ENCODE assay signal across 11 cellular contexts in the genomic region with DNA sequence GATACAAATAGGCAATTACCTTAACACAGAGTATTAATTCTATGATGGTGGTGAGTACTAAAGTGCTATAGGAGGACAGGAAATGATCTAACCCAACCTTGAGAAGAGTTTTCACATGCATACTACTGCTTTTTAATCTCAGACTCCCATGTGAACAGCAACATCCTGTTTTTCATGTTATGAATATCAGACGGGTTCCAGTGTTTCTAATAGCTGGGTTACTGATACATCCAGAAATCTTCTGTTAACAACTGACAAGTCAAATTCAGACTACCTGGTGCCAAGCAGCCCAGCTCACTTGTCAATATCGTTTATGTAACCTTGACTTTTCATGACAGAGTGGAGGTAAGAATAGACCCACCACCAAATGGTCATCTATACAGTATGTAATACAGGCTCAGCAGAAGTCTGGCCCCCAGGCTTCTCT.
DNase-seq lines count a peak whose midpoint lies in the region; ATAC-seq and TF ChIP-seq lines count a peak whose summit lies in the region.
"Had no signal": no experiment of that assay in that cellular context is flagged by ENCODE, and none has a peak within 500 bp of the region (broad histone marks: within the 10 kb centered on the region; RNA-seq: fewer than 3 reads in every experiment).

No MANE protein-coding gene starts in this region.

- peak overlapping the region in 1 of 2 experiments; percentile 17 for H3K4ac ChIP-seq in mesenchymal stem cell (ENCODE audit: low read depth in 1 of 2, low read length in 2 of 2)

- peak; percentile 81 for ATAC-seq in GM18909 (IDR thresholded peaks at IDR 0.05; ENCODE audit: poor library complexity, unreplicated experiment)
- ATAC-seq in GM21825 (IDR thresholded peaks at IDR 0.05; ENCODE audit: unreplicated experiment), result peak; percentile 74
- peak; percentile 65 for ATAC-seq in HG03342 (IDR thresholded peaks at IDR 0.05; ENCODE audit: unreplicated experiment)
- ATAC-seq in activated T-cell treated with anti-CD3 and anti-CD28 coated beads, Interleukin-2, amount 50 U/mL, for 4 hours, result no peak
- ATAC-seq: T-cell had no signal

- no peak overlapping the region for H3K9ac ChIP-seq in mesenchymal stem cell (ENCODE audit: low read length)

- no peak overlapping the region for H2BK12ac ChIP-seq in mesenchymal stem cell (ENCODE audit: low read length in 2 of 2)

- H3K36me3 Mint-ChIP-seq in immature natural killer cell (no peaks in the 10 kb centered on the region), progenitor cell of endocrine pancreas (ENCODE audit: insufficient read depth) (no peaks in the 10 kb centered on the region)
- no peaks in the 10 kb centered on the region for H3K36me3 Mint-ChIP-seq in activated T-cell treated with anti-CD3 and anti-CD28 coated beads, Interleukin-2, amount 50 U/mL, for 4 hours (ENCODE audit: insufficient read depth)
- H3K36me3 Mint-ChIP-seq: T-cell had no signal

- peak overlapping the region; percentile 1 for H2AK5ac ChIP-seq in mesenchymal stem cell (ENCODE audit: low read length, severe bottlenecking)

- no peaks in the 10 kb centered on the region for H3K79me1 ChIP-seq in mesenchymal stem cell (replicated peaks; ENCODE audit: low read length, poor library complexity, severe bottlenecking)

- H3K9me3 ChIP-seq in mesenchymal stem cell (ENCODE audit: control insufficient read depth, low read length) (no peaks in the 10 kb centered on the region), vagina (no peaks in the 10 kb centered on the region)

- no peak overlapping the region for H2BK15ac ChIP-seq in mesenchymal stem cell (ENCODE audit: low read depth, poor library complexity, severe bottlenecking)

- no peak overlapping the region for H3K23ac ChIP-seq in mesenchymal stem cell (ENCODE audit: low read length in 2 of 2)

- 88% methylated on average over 2 of the region's 2 CpGs for WGBS in mesenchymal stem cell

- no peaks in the 10 kb centered on the region for H3K27me3 ChIP-seq in mesenchymal stem cell (ENCODE audit: control insufficient read depth in 1 of 2, insufficient read depth in 1 of 2, low read length in 2 of 2)
- H3K27me3 ChIP-seq in vagina, result no peaks in the 10 kb centered on the region

- H4K91ac ChIP-seq in mesenchymal stem cell (ENCODE audit: low read length), result no peak overlapping the region

- peaks cover 0 to 14% (median 6%) of the 10 kb centered on the region in 6 donors for H3K9me3 Mint-ChIP-seq in immature natural killer cell
- H3K9me3 Mint-ChIP-seq in activated T-cell treated with anti-CD3 and anti-CD28 coated beads, Interleukin-2, amount 50 U/mL, for 4 hours, result no peaks in the 10 kb centered on the region
- H3K9me3 Mint-ChIP-seq in progenitor cell of endocrine pancreas (ENCODE audit: low read depth), result peaks cover 4% of the 10 kb centered on the region

- H4K8ac ChIP-seq in mesenchymal stem cell (ENCODE audit: low read length), result no peak overlapping the region

- H3K27ac Mint-ChIP-seq in immature natural killer cell (no peak overlapping the region), progenitor cell of endocrine pancreas (no peak overlapping the region)
- H3K27ac Mint-ChIP-seq: T-cell had no signal

- H3K36me3 ChIP-seq in mesenchymal stem cell (ENCODE audit: control insufficient read depth in 1 of 2, insufficient read depth in 2 of 2, low read depth in 1 of 2, low read length in 2 of 2) (no peaks in the 10 kb centered on the region), vagina (no peaks in the 10 kb centered on the region)

- DNase-seq in mesenchymal stem cell (no peak), immature natural killer cell (no peak), vagina (ENCODE audit: extremely low spot score in 2 of 2) (no peak), progenitor cell of endocrine pancreas (ENCODE audit: low spot score, unreplicated experiment) (no peak)
- DNase-seq in activated T-cell treated with anti-CD3 and anti-CD28 coated beads, Interleukin-2, amount 50 U/mL, for 4 hours, result no peak
- DNase-seq: mammary epithelial cell, NCI-H774, T-cell had no signal

- intact Hi-C loops in vagina (cut with DNase I), result no loop called here

- no peak overlapping the region for H3K4me2 ChIP-seq in mesenchymal stem cell (ENCODE audit: low read length, poor library complexity, severe bottlenecking)

- no peak overlapping the region for H3K14ac ChIP-seq in mesenchymal stem cell (ENCODE audit: low read length in 2 of 2)

- H3K18ac ChIP-seq in mesenchymal stem cell (ENCODE audit: low read depth in 1 of 2, low read length in 2 of 2), result no peak overlapping the region

- H3K4me1 Mint-ChIP-seq in immature natural killer cell (no peaks in the 10 kb centered on the region), progenitor cell of endocrine pancreas (ENCODE audit: low read depth) (no peaks in the 10 kb centered on the region)
- H3K4me1 Mint-ChIP-seq in activated T-cell treated with anti-CD3 and anti-CD28 coated beads, Interleukin-2, amount 50 U/mL, for 4 hours (ENCODE audit: low read depth), result no peaks in the 10 kb centered on the region
- H3K4me1 Mint-ChIP-seq: T-cell had no signal

- no peak overlapping the region for H2AFZ ChIP-seq in mesenchymal stem cell (ENCODE audit: low read depth, low read length)

- H3K4me1 ChIP-seq in mesenchymal stem cell (ENCODE audit: control insufficient read depth, insufficient read depth, low read depth, low read length) (peaks cover 4% of the 10 kb centered on the region), vagina (no peaks in the 10 kb centered on the region)

- no peak for TF ChIP-seq CTCF in vagina (IDR thresholded peaks at IDR 0.05)
- TF ChIP-seq CTCF in progenitor cell of endocrine pancreas (IDR thresholded peaks at IDR 0.05; ENCODE audit: unreplicated experiment), result no peak

- H2BK120ac ChIP-seq in mesenchymal stem cell (ENCODE audit: low read depth, low read length), result no peak overlapping the region

- H3K27ac ChIP-seq in mesenchymal stem cell (ENCODE audit: low read length, poor library complexity, severe bottlenecking), result no peak overlapping the region
- no peak overlapping the region for H3K27ac ChIP-seq in vagina

- H3K4me3 ChIP-seq in mesenchymal stem cell (ENCODE audit: insufficient read depth in 1 of 2, low read depth in 1 of 2, low read length in 2 of 2) (no peak overlapping the region), vagina (no peak overlapping the region)

- H3K27me3 Mint-ChIP-seq in immature natural killer cell (ENCODE audit: low read depth in 3 of 3) (no peaks in the 10 kb centered on the region), progenitor cell of endocrine pancreas (no peaks in the 10 kb centered on the region)
- H3K27me3 Mint-ChIP-seq in activated T-cell treated with anti-CD3 and anti-CD28 coated beads, Interleukin-2, amount 50 U/mL, for 4 hours (ENCODE audit: low read depth), result no peaks in the 10 kb centered on the region
- H3K27me3 Mint-ChIP-seq: T-cell had no signal

- no peak overlapping the region for H3K4me3 Mint-ChIP-seq in immature natural killer cell
- no peak overlapping the region for H3K4me3 Mint-ChIP-seq in activated T-cell treated with anti-CD3 and anti-CD28 coated beads, Interleukin-2, amount 50 U/mL, for 4 hours
- no peak overlapping the region for H3K4me3 Mint-ChIP-seq in progenitor cell of endocrine pancreas (ENCODE audit: low read depth)
- H3K4me3 Mint-ChIP-seq: T-cell had no signal

- no peak overlapping the region for H2BK5ac ChIP-seq in mesenchymal stem cell (ENCODE audit: low read depth, low read length, poor library complexity, severe bottlenecking)

- no peak for TF ChIP-seq POLR2A in vagina (IDR thresholded peaks at IDR 0.05)

Comparison
In these comparisons a context has a peak if more than half of its experiments do, and no peak if none do; other contexts are left out.
1. ATAC-seq: peak in GM18909 (single experiment), GM21825 (single experiment) and HG03342 (single experiment); none in activated T-cell treated with anti-CD3 and anti-CD28 coated beads, Interleukin-2, amount 50 U/mL, for 4 hours (0 of 2).